In the genomic region with DNA sequence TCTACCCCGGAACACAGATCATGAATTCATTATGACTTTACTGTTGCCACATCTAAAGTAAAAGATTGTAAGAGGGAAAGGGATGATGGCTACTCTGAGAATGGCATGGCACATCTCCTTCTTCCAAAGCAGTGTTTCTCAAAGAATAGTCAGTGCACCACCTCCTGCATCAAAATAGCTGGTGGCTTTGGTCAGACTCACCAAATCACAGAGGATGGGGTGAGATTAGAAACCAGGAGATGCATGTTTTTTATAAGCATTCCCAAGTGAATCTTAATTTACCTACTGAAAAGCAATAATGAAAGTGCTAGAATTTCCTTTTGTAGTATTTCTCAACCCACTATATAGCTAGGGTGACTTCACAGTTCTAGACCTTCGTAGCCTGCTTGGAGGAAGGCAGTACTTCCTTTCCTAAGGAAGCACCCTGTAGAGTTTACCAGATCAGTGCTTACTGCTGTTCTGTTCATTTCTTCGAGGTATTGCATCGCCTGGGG, we compare ENCODE assay signal across 17 cellular contexts.
DNase-seq lines count a peak whose midpoint lies in the region; ATAC-seq and TF ChIP-seq lines count a peak whose summit lies in the region.
"Had no signal": no experiment of that assay in that cellular context is flagged by ENCODE, and none has a peak within 500 bp of the region (broad histone marks: within the 10 kb centered on the region; RNA-seq: fewer than 3 reads in every experiment).

No MANE protein-coding gene starts in this region.

- H3K9me3 Mint-ChIP-seq in WTC11: peaks cover 20% of the 10 kb centered on the region
- H3K9me3 Mint-ChIP-seq in glutamatergic neuron (ENCODE audit: unreplicated experiment): peaks cover 4% of the 10 kb centered on the region
- H3K9me3 Mint-ChIP-seq: activated T-cell treated with anti-CD3 and anti-CD28 coated beads, Interleukin-2, amount 50 U/mL, for 4 hours had no signal

- TF ChIP-seq CTCF in HCT116 (IDR thresholded peaks at IDR 0.05 in 2 of 3, conservative IDR thresholded peaks at IDR 0.05 in 1 of 3; ENCODE audit: borderline replicate concordance in 1 of 3, insufficient read depth in 1 of 3, low read depth in 2 of 3, low read length in 2 of 3): no peak
- TF ChIP-seq CTCF in WTC11 (IDR thresholded peaks at IDR 0.05): no peak
- TF ChIP-seq CTCF in esophagus muscularis mucosa (IDR thresholded peaks at IDR 0.05): no peak
- no peak for TF ChIP-seq CTCF in glutamatergic neuron (IDR thresholded peaks at IDR 0.05; ENCODE audit: partially characterized antibody, unreplicated experiment)

- WGBS in esophagus muscularis mucosa: 80% methylated on average over 4 of the region's 4 CpGs

- H3K9me3 ChIP-seq in HCT116 (ENCODE audit: control insufficient read depth in 1 of 2, insufficient read depth in 1 of 2, low read depth in 1 of 2, low read length in 2 of 2) (no peaks in the 10 kb centered on the region), esophagus muscularis mucosa (no peaks in the 10 kb centered on the region)
- H3K9me3 ChIP-seq: body of pancreas had no signal

- H3K36me3 ChIP-seq in HCT116 (ENCODE audit: control insufficient read depth in 1 of 2, insufficient read depth in 2 of 2, low read length in 2 of 2) (no peaks in the 10 kb centered on the region), esophagus muscularis mucosa (no peaks in the 10 kb centered on the region)

- H3K27me3 Mint-ChIP-seq in WTC11 (ENCODE audit: low read depth) (peaks cover 5% of the 10 kb centered on the region; the same call in 1 of the 2 replicates), glutamatergic neuron (ENCODE audit: unreplicated experiment) (peaks cover 9% of the 10 kb centered on the region)

- TF ChIP-seq POLR2A in HCT116 (IDR thresholded peaks at IDR 0.05; ENCODE audit: borderline replicate concordance, extremely low read depth, insufficient read depth, insufficient read length): peak; percentile 80
- no peak for TF ChIP-seq POLR2A in esophagus muscularis mucosa (IDR thresholded peaks at IDR 0.05; ENCODE audit: low read depth)

- TF ChIP-seq EP300 in esophagus muscularis mucosa (IDR thresholded peaks at IDR 0.05): no peak

- CTCF ChIA-PET in HCT116 (lab: Charles Lee) (interaction anchor here (1.1 to 1.3 kb wide), 2 partner anchors 143 to 352 kb away, joined by 4 to 5 read pairs; no protein-coding TSS in a partner anchor), WTC11 (lab: Charles Lee) (interaction anchor here (0.6 to 1.8 kb wide), 4 partner anchors 28 to 559 kb away, joined by 4 to 7 read pairs (median 5); no protein-coding TSS in a partner anchor)

- H3K4me1 ChIP-seq in HCT116 (ENCODE audit: control insufficient read depth in 1 of 2, insufficient read depth in 2 of 2, low read length in 2 of 2) (peaks cover 14 to 40% of the 10 kb centered on the region in 2 experiments), esophagus muscularis mucosa (peaks cover 17 to 36% (median 27%) of the 10 kb centered on the region in 4 donors)

- H3K27ac Mint-ChIP-seq in WTC11 (no peak overlapping the region), glutamatergic neuron (ENCODE audit: unreplicated experiment) (no peak overlapping the region)
- H3K27ac Mint-ChIP-seq: endodermal cell; H9; T-helper 1 cell treated with Interleukin-12 subunit alpha and Interleukin-12 subunit beta and Interleukin-4 antibody, amounts not matched to agents 30 μg/mL and 1 μg/mL, for 36 hours had no signal

- RAD21 ChIA-PET in HCT116 (lab: Charles Lee; ENCODE audit: low non-redundant PET in 1 of 2, low total read pairs in 2 of 2, uncharacterized antibody in 2 of 2, unreplicated experiment in 2 of 2): interaction anchor here (1.0 to 1.7 kb wide), 2 partner anchors 143 kb away, joined by 4 read pairs; no protein-coding TSS in a partner anchor

- H3K9ac ChIP-seq in HCT116 (ENCODE audit: low read length): no peak overlapping the region

- H3K4me3 Mint-ChIP-seq in WTC11: no peak overlapping the region
- no peak overlapping the region for H3K4me3 Mint-ChIP-seq in glutamatergic neuron (ENCODE audit: unreplicated experiment)
- H3K4me3 Mint-ChIP-seq: activated T-cell treated with anti-CD3 and anti-CD28 coated beads, Interleukin-2, amount 50 U/mL, for 4 hours; endodermal cell; H9; T-helper 1 cell treated with Interleukin-12 subunit alpha and Interleukin-12 subunit beta and Interleukin-4 antibody, amounts not matched to agents 30 μg/mL and 1 μg/mL, for 36 hours had no signal

- no peak overlapping the region for H2AFZ ChIP-seq in HCT116 (ENCODE audit: low read depth, low read length, poor library complexity, severe bottlenecking)

- TF ChIP-seq RAD21 in HCT116 (IDR thresholded peaks at IDR 0.05; ENCODE audit: low read depth): no peak

- POLR2A ChIA-PET in HCT116 (lab: Charles Lee): interaction anchor here (0.7 to 1.8 kb wide), 7 partner anchors 8 to 352 kb away, joined by 3 to 14 read pairs (median 5); no protein-coding TSS in a partner anchor
- POLR2A ChIA-PET in WTC11 (lab: Charles Lee): interaction anchor here (0.7 to 1.0 kb wide), 3 partner anchors 142 to 344 kb away, joined by 3 to 8 read pairs (median 6); no protein-coding TSS in a partner anchor

- no peaks in the 10 kb centered on the region for H4K20me1 ChIP-seq in HCT116 (ENCODE audit: insufficient read depth)

- BruUV-seq in HCT116 (replicated peaks; lab: Mats Ljungman, UMichigan): TSS peak; percentile 91

- H3K4me3 ChIP-seq in HCT116 (replicated peaks in 1 of 2; ENCODE audit: low read depth in 1 of 2, low read length in 2 of 2): no peak overlapping the region
- no peak overlapping the region for H3K4me3 ChIP-seq in esophagus muscularis mucosa
- H3K4me3 ChIP-seq: body of pancreas had no signal

- DNase-seq in DMS 273 (lab: John Stamatoyannopoulos, UW; ENCODE audit: unreplicated experiment) (peak; percentile 47), HCT116 (ENCODE audit: low read depth, low spot score) (no peak), WTC11 (ENCODE audit: low spot score) (no peak), kidney tubule cell (ENCODE audit: low spot score) (peak; percentile 63), nucleus accumbens (lab: John Stamatoyannopoulos, UW) (no peak), esophagus muscularis mucosa (ENCODE audit: extremely low spot score) (no peak), glutamatergic neuron (no peak)
- DNase-seq: activated CD4-positive, alpha-beta T cell treated with anti-CD3 and anti-CD28 coated beads for 48 hours; activated T-cell treated with anti-CD3 and anti-CD28 coated beads, Interleukin-2, amount 50 U/mL, for 4 hours; C1 segment of cervical spinal cord; endodermal cell; H9; NCI-H345; stimulated activated naive CD4-positive, alpha-beta T cell treated with Interleukin-2 at 50 U/mL for 16 hours had no signal

- intact Hi-C loops in HCT116 (cut with micrococcal nuclease) (no loop called here), esophagus muscularis mucosa (cut with DNase I) (no loop called here)

- H3K27ac ChIP-seq in HCT116 (ENCODE audit: low read depth, low read length): no peak overlapping the region
- no peak overlapping the region for H3K27ac ChIP-seq in esophagus muscularis mucosa (replicated peaks in 1 of 4)
- H3K27ac ChIP-seq: body of pancreas, HL-60 had no signal

- no peaks in the 10 kb centered on the region for H3K27me3 ChIP-seq in HCT116 (ENCODE audit: insufficient read depth, low read length)
- no peaks in the 10 kb centered on the region for H3K27me3 ChIP-seq in esophagus muscularis mucosa
- H3K27me3 ChIP-seq: body of pancreas had no signal

- ATAC-seq in HCT116 (no peak), WTC11 (peak; percentile 6)
- ATAC-seq: body of pancreas had no signal

- H3K4me1 Mint-ChIP-seq in WTC11: peaks cover 28% of the 10 kb centered on the region
- peaks cover 10% of the 10 kb centered on the region for H3K4me1 Mint-ChIP-seq in glutamatergic neuron (ENCODE audit: low read depth, unreplicated experiment)

- H3K79me2 ChIP-seq in HCT116 (ENCODE audit: insufficient read depth, low read length): no peaks in the 10 kb centered on the region

- H3K4me2 ChIP-seq in HCT116 (ENCODE audit: low read length): peak overlapping the region; percentile 25; the same call in 1 of the 2 replicates

- peaks cover 6% of the 10 kb centered on the region for H3K36me3 Mint-ChIP-seq in WTC11
- H3K36me3 Mint-ChIP-seq in glutamatergic neuron (ENCODE audit: unreplicated experiment): peaks cover 12% of the 10 kb centered on the region

- no peaks in the 10 kb centered on the region for H3K9me2 ChIP-seq in HCT116 (ENCODE audit: insufficient read depth)

TF ChIP-seq in HCT116, 20 proteins besides CTCF, POLR2A, EP300 and RAD21:
- TF ChIP-seq, protein P1, sequence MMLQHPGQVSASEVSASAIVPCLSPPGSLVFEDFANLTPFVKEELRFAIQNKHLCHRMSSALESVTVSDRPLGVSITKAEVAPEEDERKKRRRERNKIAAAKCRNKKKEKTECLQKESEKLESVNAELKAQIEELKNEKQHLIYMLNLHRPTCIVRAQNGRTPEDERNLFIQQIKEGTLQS (IDR thresholded peaks at IDR 0.05): no peak
- 0 out of 2 replicates have a peak, but pooled peaks have one; percentile 53 for TF ChIP-seq SIN3A (IDR thresholded peaks at IDR 0.05; ENCODE audit: low read depth)
- TF ChIP-seq POLR2AphosphoS5 (IDR thresholded peaks at IDR 0.05; ENCODE audit: low read depth, low read length): peak; percentile 73
- no peak for TF ChIP-seq CBX3 (IDR thresholded peaks at IDR 0.05; ENCODE audit: low read depth)

TF ChIP-seq in WTC11, 78 proteins besides CTCF, POLR2A, EP300 and RAD21 (continues in another document):
- TF ChIP-seq NFATC4 (CRISPR knock-in tag; IDR thresholded peaks at IDR 0.05) (no peak), RORB (CRISPR knock-in tag; IDR thresholded peaks at IDR 0.05) (no peak), ZNF671 (CRISPR knock-in tag; IDR thresholded peaks at IDR 0.05) (0 out of 2 replicates have a peak, but pooled peaks have one; percentile 72), ZNF121 (CRISPR knock-in tag; IDR thresholded peaks at IDR 0.05) (no peak), TP53 (CRISPR knock-in tag; IDR thresholded peaks at IDR 0.05) (no peak), NR2C2 (CRISPR knock-in tag; IDR thresholded peaks at IDR 0.05) (no peak), EMX1 (CRISPR knock-in tag; IDR thresholded peaks at IDR 0.05) (0 out of 2 replicates have a peak, but pooled peaks have one; percentile 28), PRRX2 (CRISPR knock-in tag; IDR thresholded peaks at IDR 0.05) (no peak), FOXK1 (CRISPR knock-in tag; IDR thresholded peaks at IDR 0.05) (no peak)
- TF ChIP-seq, protein P2, sequence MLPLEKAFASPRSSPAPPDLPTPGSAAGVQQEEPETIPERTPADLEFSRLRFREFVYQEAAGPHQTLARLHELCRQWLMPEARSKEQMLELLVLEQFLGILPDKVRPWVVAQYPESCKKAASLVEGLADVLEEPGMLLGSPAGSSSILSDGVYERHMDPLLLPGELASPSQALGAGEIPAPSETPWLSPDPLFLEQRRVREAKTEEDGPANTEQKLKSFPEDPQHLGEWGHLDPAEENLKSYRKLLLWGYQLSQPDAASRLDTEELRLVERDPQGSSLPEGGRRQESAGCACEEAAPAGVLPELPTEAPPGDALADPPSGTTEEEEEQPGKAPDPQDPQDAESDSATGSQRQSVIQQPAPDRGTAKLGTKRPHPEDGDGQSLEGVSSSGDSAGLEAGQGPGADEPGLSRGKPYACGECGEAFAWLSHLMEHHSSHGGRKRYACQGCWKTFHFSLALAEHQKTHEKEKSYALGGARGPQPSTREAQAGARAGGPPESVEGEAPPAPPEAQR (CRISPR knock-in tag; IDR thresholded peaks at IDR 0.05): no peak

Comparison
In these comparisons a context has a peak if more than half of its experiments do, and no peak if none do; other contexts are left out.
1. DNase-seq: peak in DMS 273 (single experiment) and kidney tubule cell (single experiment); none in HCT116 (single experiment), WTC11 (single experiment), nucleus accumbens (0 of 56), esophagus muscularis mucosa (single experiment) and glutamatergic neuron (single experiment).